Comparison of ENCODE assay signal across 8 cellular contexts in the genomic region with DNA sequence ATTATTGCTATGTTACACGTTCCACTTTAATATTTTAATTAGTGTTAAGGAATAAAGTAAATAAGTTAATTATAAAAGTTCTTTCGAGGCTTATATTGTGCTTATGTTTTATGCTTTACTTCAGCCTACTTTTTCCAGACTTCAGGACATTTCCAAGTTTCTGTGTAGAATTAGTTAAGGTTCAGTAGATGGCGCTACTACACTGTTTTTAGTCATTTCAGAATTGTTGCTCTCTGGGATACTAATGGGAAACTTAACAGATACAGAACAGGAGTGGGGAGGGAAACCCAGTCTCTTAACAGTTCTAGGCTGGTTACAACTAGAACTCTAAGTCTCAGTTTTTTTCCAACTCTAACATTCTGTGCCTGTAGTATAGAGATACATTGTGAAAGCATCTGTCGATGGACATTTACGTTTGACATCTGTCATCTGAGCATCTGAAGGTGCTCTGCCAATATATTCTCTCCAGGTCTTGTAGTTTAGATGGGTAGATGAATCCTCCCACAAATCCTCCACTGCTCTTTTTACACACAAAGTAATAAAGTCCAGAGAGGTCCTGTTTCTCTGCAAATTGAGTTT. TPM values are rescaled to one million over a fixed set of nuclear protein-coding genes. Genes with fewer than 3 reads are reported as not detected.
DNase-seq lines count a peak whose midpoint lies in the region; TF ChIP-seq lines count a peak whose summit lies in the region.

No MANE protein-coding gene starts in this region.

- H3K4me1 Mint-ChIP-seq in endothelial cell (ENCODE audit: unreplicated experiment) (no peaks in the 10 kb centered on the region), progenitor cell of endocrine pancreas (ENCODE audit: low read depth) (peaks cover 3% of the 10 kb centered on the region)

- peak; percentile 21 to 45 for DNase-seq in NCI-H524 (lab: John Stamatoyannopoulos, UW)
- DNase-seq in NCI-H524 treated with DMSO at 0.1 percent for 48 hours (lab: John Stamatoyannopoulos, UW) = no peak
- peak; percentile 48 for DNase-seq in NCI-H748 treated with DMSO at 0.1 percent for 48 hours (lab: John Stamatoyannopoulos, UW)
- no peak for DNase-seq in endothelial cell (ENCODE audit: low spot score)
- DNase-seq in progenitor cell of endocrine pancreas (ENCODE audit: low spot score, unreplicated experiment) = no peak
- no peak for DNase-seq in CD1c-positive myeloid dendritic cell (ENCODE audit: extremely low spot score)
- no peak for DNase-seq in NCI-H774 (lab: John Stamatoyannopoulos, UW)
- no peak for DNase-seq in NCI-H226

- no peaks in the 10 kb centered on the region for H3K27me3 Mint-ChIP-seq in endothelial cell (ENCODE audit: unreplicated experiment)
- H3K27me3 Mint-ChIP-seq in progenitor cell of endocrine pancreas = no peaks in the 10 kb centered on the region

- no peak overlapping the region for H3K4me3 Mint-ChIP-seq in endothelial cell (ENCODE audit: unreplicated experiment)
- H3K4me3 Mint-ChIP-seq in progenitor cell of endocrine pancreas (ENCODE audit: low read depth) = no peak overlapping the region

- TF ChIP-seq CTCF in endothelial cell (IDR thresholded peaks at IDR 0.05; ENCODE audit: unreplicated experiment) (peak; percentile 58), progenitor cell of endocrine pancreas (IDR thresholded peaks at IDR 0.05; ENCODE audit: unreplicated experiment) (peak; percentile 76)

- H3K36me3 Mint-ChIP-seq in endothelial cell (ENCODE audit: low read depth, unreplicated experiment) = no peaks in the 10 kb centered on the region
- no peaks in the 10 kb centered on the region for H3K36me3 Mint-ChIP-seq in progenitor cell of endocrine pancreas (ENCODE audit: insufficient read depth)

- no peaks in the 10 kb centered on the region for H3K9me3 Mint-ChIP-seq in endothelial cell (ENCODE audit: unreplicated experiment)
- no peaks in the 10 kb centered on the region for H3K9me3 Mint-ChIP-seq in progenitor cell of endocrine pancreas (ENCODE audit: low read depth)

- no peak overlapping the region for H3K27ac Mint-ChIP-seq in endothelial cell (ENCODE audit: unreplicated experiment)
- no peak overlapping the region for H3K27ac Mint-ChIP-seq in progenitor cell of endocrine pancreas

RNA-seq across cellular contexts. Expression of a gene that starts 56.8 kb away (rescaled TPM):
- total RNA-seq in endothelial cell (ENCODE audit: unreplicated experiment) (113 TPM), progenitor cell of endocrine pancreas (75.6 and 86.1 TPM in 2 replicates)

Comparison
In these comparisons a context has a peak if more than half of its experiments do, and no peak if none do; other contexts are left out.
1. DNase-seq: peak in NCI-H524 (2 of 2) and NCI-H748 treated with DMSO at 0.1 percent for 48 hours (single experiment); none in NCI-H524 treated with DMSO at 0.1 percent for 48 hours (single experiment), endothelial cell (single experiment), progenitor cell of endocrine pancreas (single experiment), CD1c-positive myeloid dendritic cell (single experiment), NCI-H774 (single experiment) and NCI-H226 (single experiment).